In genomic region chr2:111944536-111945210, GRCh38 we compare ENCODE assay signal across 20 cellular contexts. TPM values are rescaled to one million over a fixed set of nuclear protein-coding genes. Genes with fewer than 3 reads are reported as not detected.
A peak's percentile ranks its signal among the peaks of the same experiment; 100 is the strongest.
DNase-seq lines count a peak whose midpoint lies in the region; ATAC-seq, FAIRE-seq and TF ChIP-seq lines count a peak whose summit lies in the region.
"Had no signal": no experiment of that assay in that cellular context is flagged by ENCODE, and none has a peak within 500 bp of the region (broad histone marks: within the 10 kb centered on the region; RNA-seq: fewer than 3 reads in every experiment).

No MANE protein-coding gene starts in this region.

- no peak for TF ChIP-seq EP300 in K562 (IDR thresholded peaks at IDR 0.05; ENCODE audit: low read length)

- FAIRE-seq in K562 (lab: Jason Lieb, UNC) = peak; percentile 56
- FAIRE-seq: GM18507 had no signal

- no peak overlapping the region for H3K4me3 Mint-ChIP-seq in stimulated activated memory B cell treated with anti-CD40 and anti-IgM and Interleukin-4, amounts not matched to agents 10 μg/mL and 1 μg/mL and 100 μg/mL, for 72 hours
- H3K4me3 Mint-ChIP-seq: activated naive CD8-positive, alpha-beta T cell had no signal

- H2AFZ ChIP-seq in K562 (ENCODE audit: low read depth, low read length) = no peak overlapping the region

- H3K9me3 ChIP-seq in K562 (replicated peaks; ENCODE audit: control insufficient read depth, insufficient read depth, low read depth, low read length) = no peaks in the 10 kb centered on the region
- H3K9me3 ChIP-seq: breast epithelium, lower lobe of right lung, ovary, tibial nerve had no signal

- no peak overlapping the region for H3K27ac ChIP-seq in K562 (ENCODE audit: extremely low read depth, low read depth, low read length)

- no peaks in the 10 kb centered on the region for H3K36me3 ChIP-seq in K562 (ENCODE audit: control insufficient read depth, insufficient read depth, low read length)
- H3K36me3 ChIP-seq: breast epithelium, lower lobe of right lung, ovary had no signal

- TF ChIP-seq RAD21 in K562 (CRISPR knock-in tag; conservative IDR thresholded peaks at IDR 0.05 in 1 of 2, IDR thresholded peaks at IDR 0.05 in 1 of 2) = no peak

- WGBS in K562 (ENCODE audit: insufficient coverage, low coverage, missing lambda C conversion rate) = 11% methylated on average over 5 of the region's 5 CpGs

- peaks cover 3 to 24% of the 10 kb centered on the region in 2 experiments; a peak in 3 of 5 replicates for H3K27me3 ChIP-seq in K562 (ENCODE audit: control insufficient read depth in 2 of 2, insufficient read depth in 2 of 2, low read length in 2 of 2)
- H3K27me3 ChIP-seq: breast epithelium, ovary, tibial nerve had no signal

- H3K27me3 Mint-ChIP-seq in stimulated activated memory B cell treated with anti-CD40 and anti-IgM and Interleukin-4, amounts not matched to agents 10 μg/mL and 1 μg/mL and 100 μg/mL, for 72 hours = peaks cover 33% of the 10 kb centered on the region

- peak; percentile 43 to 44 for ATAC-seq in activated naive CD4-positive, alpha-beta T cell treated with anti-CD3 and anti-CD28 coated beads, Interleukin-2, amount 50 U/mL, for 72 hours
- ATAC-seq in K562 (no peak), GM21367 (IDR thresholded peaks at IDR 0.05; ENCODE audit: unreplicated experiment) (no peak), GM18498 (IDR thresholded peaks at IDR 0.05; ENCODE audit: unreplicated experiment) (no peak)
- peak; percentile 17 for ATAC-seq in stimulated activated memory B cell treated with anti-CD40 and anti-IgM and Interleukin-4, amounts not matched to agents 10 μg/mL and 1 μg/mL and 100 μg/mL, for 72 hours
- ATAC-seq: lower lobe of right lung had no signal

- no peaks in the 10 kb centered on the region for H4K20me1 ChIP-seq in K562 (replicated peaks; ENCODE audit: control insufficient read depth, insufficient read depth, low read length)

- no peaks in the 10 kb centered on the region for H3K4me1 ChIP-seq in K562 (replicated peaks in 1 of 2; ENCODE audit: control insufficient read depth in 2 of 2, insufficient read depth in 2 of 2, low read length in 2 of 2)

- POLR2A ChIA-PET in K562 (lab: Yijun Ruan, JAX) = no interaction called here

- intact Hi-C loops in K562 (cut with micrococcal nuclease) = no loop called here

- in situ Hi-C loops in K562 (cut with MboI) = no loop called here

- no peak overlapping the region for H3K9ac ChIP-seq in K562 (ENCODE audit: insufficient read depth in 1 of 2, low read depth in 2 of 2, low read length in 2 of 2)

- H3K4me3 ChIP-seq in K562 = no peak overlapping the region
- H3K4me3 ChIP-seq: breast epithelium, lower lobe of right lung, ovary, tibial nerve had no signal

- no peaks in the 10 kb centered on the region for H3K36me3 Mint-ChIP-seq in activated naive CD4-positive, alpha-beta T cell treated with anti-CD3 and anti-CD28 coated beads, Interleukin-2, amount 50 U/mL, for 72 hours
- H3K36me3 Mint-ChIP-seq in stimulated activated memory B cell treated with anti-CD40 and anti-IgM and Interleukin-4, amounts not matched to agents 10 μg/mL and 1 μg/mL and 100 μg/mL, for 72 hours = no peaks in the 10 kb centered on the region
- H3K36me3 Mint-ChIP-seq: activated naive CD8-positive, alpha-beta T cell had no signal

- H3K9me1 ChIP-seq in K562 (ENCODE audit: control insufficient read depth, insufficient read depth, low read length) = no peaks in the 10 kb centered on the region

- no peaks in the 10 kb centered on the region for H3K4me1 Mint-ChIP-seq in stimulated activated memory B cell treated with anti-CD40 and anti-IgM and Interleukin-4, amounts not matched to agents 10 μg/mL and 1 μg/mL and 100 μg/mL, for 72 hours

- H3K27ac Mint-ChIP-seq in activated naive CD4-positive, alpha-beta T cell treated with anti-CD3 and anti-CD28 coated beads, Interleukin-2, amount 50 U/mL, for 72 hours = no peak overlapping the region
- H3K27ac Mint-ChIP-seq in stimulated activated memory B cell treated with anti-CD40 and anti-IgM and Interleukin-4, amounts not matched to agents 10 μg/mL and 1 μg/mL and 100 μg/mL, for 72 hours = no peak overlapping the region
- H3K27ac Mint-ChIP-seq: activated naive CD8-positive, alpha-beta T cell had no signal

- no peaks in the 10 kb centered on the region for H3K9me3 Mint-ChIP-seq in activated naive CD4-positive, alpha-beta T cell treated with anti-CD3 and anti-CD28 coated beads, Interleukin-2, amount 50 U/mL, for 72 hours
- peaks cover 3% of the 10 kb centered on the region for H3K9me3 Mint-ChIP-seq in stimulated activated memory B cell treated with anti-CD40 and anti-IgM and Interleukin-4, amounts not matched to agents 10 μg/mL and 1 μg/mL and 100 μg/mL, for 72 hours

- TF ChIP-seq POLR2A in K562 (conservative IDR thresholded peaks at IDR 0.05) = no peak

- no peak overlapping the region for H3K4me2 ChIP-seq in K562 (ENCODE audit: insufficient read depth, low read length)

- CTCF ChIA-PET in K562 (lab: Yijun Ruan, JAX; ENCODE audit: low intra/inter-chr PET ratio) = interaction anchor here (0.5 to 0.7 kb wide), 2 partner anchors 110 to 150 kb away, joined by 3 to 5 read pairs; no protein-coding TSS in a partner anchor

- no peak for TF ChIP-seq CTCF in K562 (IDR thresholded peaks at IDR 0.05 in 2 of 3, conservative IDR thresholded peaks at IDR 0.05 in 1 of 3; ENCODE audit: insufficient read depth in 2 of 3, low read depth in 1 of 3, low read length in 3 of 3)

- no TSS peak for BruUV-seq in K562 (replicated peaks; lab: Mats Ljungman, UMichigan)

- no peak for DNase-seq in activated naive CD4-positive, alpha-beta T cell treated with anti-CD3 and anti-CD28 coated beads, Interleukin-2, amount 50 U/mL, for 72 hours (ENCODE audit: low spot score in 2 of 2)
- no peak for DNase-seq in activated naive CD4-positive, alpha-beta T cell (lab: John Stamatoyannopoulos, UW)
- DNase-seq in NAMALWA (ENCODE audit: low spot score) = peak; percentile 26
- DNase-seq in K562 (ENCODE audit: extremely low read depth in 1 of 4, low spot score in 3 of 4) = no peak
- no peak for DNase-seq in NCI-H748 (lab: John Stamatoyannopoulos, UW; ENCODE audit: unreplicated experiment)
- DNase-seq: activated CD4-positive, CD25-positive, alpha-beta regulatory T cell treated with anti-CD3 and anti-CD28 coated beads, Interleukin-2, amount 50 U/mL, for 72 hours; activated T-cell treated with anti-CD3 and anti-CD28 coated beads for 4 hours; dermis blood vessel endothelial cell; lower lobe of right lung; NCI-H345; OCI-M1; ovary; T-helper 9 cell had no signal

- no peaks in the 10 kb centered on the region for H3K79me2 ChIP-seq in K562 (ENCODE audit: control insufficient read depth, insufficient read depth, low read length)

RNA-seq across cellular contexts. Expression of gene MERTK, which starts 46.3 kb away (rescaled TPM):
- total RNA-seq in activated naive CD4-positive, alpha-beta T cell treated with anti-CD3 and anti-CD28 coated beads, Interleukin-2, amount 50 U/mL, for 72 hours = 1 to 10 TPM; 1.0 to 1.1 TPM
- 5.8 and 6.9 TPM in 2 replicates for total RNA-seq in K562 (2011; cell fraction: chromatin; rRNA removed; ENCODE audit: low replicate concordance)
- 5.0 and 5.3 TPM in 2 replicates for total RNA-seq in K562 (2011; cell fraction: nucleolus; rRNA removed)
- total RNA-seq in K562 (2011; cell fraction: nucleoplasm; rRNA removed) = 4.0 and 4.7 TPM in 2 replicates
- 0.82 and 1.1 TPM in 2 replicates for total RNA-seq in K562 (2014; rRNA removed)
- 0.73 and 0.83 TPM in 2 replicates for total RNA-seq in K562 (2014; rRNA removed; fragmentation: Illumina TruSeq; extraction: Trizol)
- 0.62 and 0.68 TPM in 2 replicates for total RNA-seq in K562 (2015; rRNA removed; fragmentation: Illumina TruSeq; extraction: Trizol)
- total RNA-seq in K562 (2021) = 1.1 and 1.4 TPM in 2 replicates
- polyA plus RNA-seq in K562 (2011; rRNA removed) = 1.6 and 2.7 TPM in 2 replicates
- polyA plus RNA-seq in K562 (2011; cell fraction: cytosol; rRNA removed) = 1.7 and 2.3 TPM in 2 replicates
- 2.4 and 3.4 TPM in 2 replicates for polyA plus RNA-seq in K562 (2011; cell fraction: nucleus; rRNA removed)
- 0.96 and 1.6 TPM in 2 replicates for polyA plus RNA-seq in K562 (2012)
- polyA plus RNA-seq in K562 (2014; fragmentation: Illumina TruSeq; extraction: Trizol) = 0.93 and 1.2 TPM in 2 replicates
- under 1 TPM; 0.23 to 0.31 TPM for polyA plus RNA-seq in K562 (2014; fragmentation: Nextera tagmentation; extraction: Ambion mirVana)
- 0.74 and 1.3 TPM in 2 replicates for polyA plus RNA-seq in K562 (2014; rRNA removed)
- polyA minus RNA-seq in K562 (2011; rRNA and poly(A)+ RNA removed) = 2.4 and 4.1 TPM in 2 replicates
- polyA minus RNA-seq in K562 (2011; cell fraction: cytosol; rRNA and poly(A)+ RNA removed) = 1.4 and 1.8 TPM in 2 replicates
- polyA minus RNA-seq in K562 (2011; cell fraction: nucleus; rRNA and poly(A)+ RNA removed) = 1.5 and 3.2 TPM in 2 replicates

Comparison
In these comparisons a context has a peak if more than half of its experiments do, and no peak if none do; other contexts are left out.
1. ATAC-seq: peak in activated naive CD4-positive, alpha-beta T cell treated with anti-CD3 and anti-CD28 coated beads, Interleukin-2, amount 50 U/mL, for 72 hours (2 of 2) and stimulated activated memory B cell treated with anti-CD40 and anti-IgM and Interleukin-4, amounts not matched to agents 10 μg/mL and 1 μg/mL and 100 μg/mL, for 72 hours (single experiment); none in K562 (single experiment), GM21367 (single experiment) and GM18498 (single experiment).